9 cellular contexts compared by ENCODE assay signal in genomic region chr2:64768426-64769033, GRCh38.
DNase-seq lines count a peak whose midpoint lies in the region; ATAC-seq, FAIRE-seq and TF ChIP-seq lines count a peak whose summit lies in the region.
"Had no signal": no experiment of that assay in that cellular context is flagged by ENCODE, and none has a peak within 500 bp of the region (broad histone marks: within the 10 kb centered on the region; RNA-seq: fewer than 3 reads in every experiment).

No MANE protein-coding gene starts in this region.

- POLR2A ChIA-PET in activated naive CD8-positive, alpha-beta T cell treated with anti-CD3 and anti-CD28 coated beads, Interleukin-2, amount 10 ng/mL, durations not matched to agents 7 days and 5 days (lab: Charles Lee): interaction anchor here (0.9 to 1.9 kb wide), 12 partner anchors 13 to 161 kb away, joined by 3 to 54 read pairs (median 6); partner anchors contain the start of gene SERTAD2

- H3K36me3 ChIP-seq in thyroid gland: no peaks in the 10 kb centered on the region

- H3K9me3 ChIP-seq in thyroid gland: no peaks in the 10 kb centered on the region

- no peaks in the 10 kb centered on the region for H3K27me3 Mint-ChIP-seq in stimulated activated naive CD8-positive, alpha-beta T cell treated with anti-CD3 and anti-CD28 coated beads, Interleukin-15, Interleukin-2, amounts not matched to agents 100 ng/mL and 50 ng/mL, for 24 hours
- no peaks in the 10 kb centered on the region for H3K27me3 Mint-ChIP-seq in activated naive CD8-positive, alpha-beta T cell treated with anti-CD3 and anti-CD28 coated beads, Interleukin-2, amount 10 ng/mL, durations not matched to agents 7 days and 5 days

- H3K36me3 Mint-ChIP-seq in stimulated activated naive CD8-positive, alpha-beta T cell treated with anti-CD3 and anti-CD28 coated beads, Interleukin-15, Interleukin-2, amounts not matched to agents 100 ng/mL and 50 ng/mL, for 24 hours (ENCODE audit: low read depth): no peaks in the 10 kb centered on the region
- H3K36me3 Mint-ChIP-seq in activated naive CD8-positive, alpha-beta T cell treated with anti-CD3 and anti-CD28 coated beads, Interleukin-2, amount 10 ng/mL, durations not matched to agents 7 days and 5 days: no peaks in the 10 kb centered on the region

- TF ChIP-seq POLR2A in thyroid gland (IDR thresholded peaks at IDR 0.05): no peak

- H3K4me1 ChIP-seq in thyroid gland: peaks cover 0 to 3% of the 10 kb centered on the region in 2 donors

- H3K27ac Mint-ChIP-seq in stimulated activated naive CD8-positive, alpha-beta T cell treated with anti-CD3 and anti-CD28 coated beads, Interleukin-15, Interleukin-2, amounts not matched to agents 100 ng/mL and 50 ng/mL, for 24 hours: peak overlapping the region; percentile 97
- peak overlapping the region; percentile 69 for H3K27ac Mint-ChIP-seq in activated naive CD8-positive, alpha-beta T cell treated with anti-CD3 and anti-CD28 coated beads, Interleukin-2, amount 10 ng/mL, durations not matched to agents 7 days and 5 days

- H3K4me1 Mint-ChIP-seq in stimulated activated naive CD8-positive, alpha-beta T cell treated with anti-CD3 and anti-CD28 coated beads, Interleukin-15, Interleukin-2, amounts not matched to agents 100 ng/mL and 50 ng/mL, for 24 hours (ENCODE audit: low read depth): peaks cover 25% of the 10 kb centered on the region
- peaks cover 27% of the 10 kb centered on the region for H3K4me1 Mint-ChIP-seq in activated naive CD8-positive, alpha-beta T cell treated with anti-CD3 and anti-CD28 coated beads, Interleukin-2, amount 10 ng/mL, durations not matched to agents 7 days and 5 days

- DNase-seq in stimulated activated naive CD8-positive, alpha-beta T cell treated with anti-CD3 and anti-CD28 coated beads, Interleukin-15, Interleukin-2, amounts not matched to agents 100 U/mL and 50 U/mL, for 24 hours: no peak
- no peak for DNase-seq in activated naive CD8-positive, alpha-beta T cell treated with anti-CD3 and anti-CD28 coated beads, Interleukin-2, amount 10 ng/mL, durations not matched to agents 7 days and 5 days
- DNase-seq in kidney tubule cell (ENCODE audit: low spot score) (peak; percentile 31), thyroid gland (no peak), GM13976 (ENCODE audit: low spot score) (no peak), D721Med (ENCODE audit: insufficient read length, low spot score) (no peak)

- peak overlapping the region; percentile 1 to 67 (median 58) for H3K4me3 ChIP-seq in thyroid gland (replicated peaks in 1 of 3)

- H3K27me3 ChIP-seq in thyroid gland: no peaks in the 10 kb centered on the region

- H3K4me3 Mint-ChIP-seq in stimulated activated naive CD8-positive, alpha-beta T cell treated with anti-CD3 and anti-CD28 coated beads, Interleukin-15, Interleukin-2, amounts not matched to agents 100 ng/mL and 50 ng/mL, for 24 hours: peak overlapping the region; percentile 87
- peak overlapping the region; percentile 91 for H3K4me3 Mint-ChIP-seq in activated naive CD8-positive, alpha-beta T cell treated with anti-CD3 and anti-CD28 coated beads, Interleukin-2, amount 10 ng/mL, durations not matched to agents 7 days and 5 days

- no peak for TF ChIP-seq CTCF in thyroid gland (IDR thresholded peaks at IDR 0.05)
- TF ChIP-seq CTCF in GM13976 (IDR thresholded peaks at IDR 0.05; ENCODE audit: borderline replicate concordance, control extremely low read depth, extremely low read depth, insufficient read depth, missing control alignments): no peak
- no peak for TF ChIP-seq CTCF in D721Med (IDR thresholded peaks at IDR 0.05; ENCODE audit: insufficient read depth, missing control alignments)

- no peaks in the 10 kb centered on the region for H3K9me3 Mint-ChIP-seq in stimulated activated naive CD8-positive, alpha-beta T cell treated with anti-CD3 and anti-CD28 coated beads, Interleukin-15, Interleukin-2, amounts not matched to agents 100 ng/mL and 50 ng/mL, for 24 hours
- H3K9me3 Mint-ChIP-seq in activated naive CD8-positive, alpha-beta T cell treated with anti-CD3 and anti-CD28 coated beads, Interleukin-2, amount 10 ng/mL, durations not matched to agents 7 days and 5 days: no peaks in the 10 kb centered on the region

- FAIRE-seq in D721Med (lab: Jason Lieb, UNC): no peak
- FAIRE-seq: islet of Langerhans had no signal

- in situ Hi-C loops in GM13976 (cut with MboI; ENCODE audit: low sequenced_read_pairs, unreplicated experiment): no loop called here

- ATAC-seq in stimulated activated naive CD8-positive, alpha-beta T cell treated with anti-CD3 and anti-CD28 coated beads, Interleukin-15, Interleukin-2, amounts not matched to agents 100 U/mL and 50 U/mL, for 24 hours: no peak
- no peak for ATAC-seq in activated naive CD8-positive, alpha-beta T cell treated with anti-CD3 and anti-CD28 coated beads, Interleukin-2, amount 10 ng/mL, durations not matched to agents 7 days and 5 days (ENCODE audit: low read depth)
- no peak for ATAC-seq in HG02938 (IDR thresholded peaks at IDR 0.05; ENCODE audit: unreplicated experiment)

- intact Hi-C loops in thyroid gland (cut with DNase I): no loop called here

- H3K27ac ChIP-seq in thyroid gland: peak overlapping the region; percentile 93 to 96 (median 94)

- WGBS in thyroid gland, 2 donors: 42 to 43% methylated on average over 8 of the region's 8 CpGs
